In genomic region chr11:113132001-113132400, GRCh38 we compare ENCODE assay signal across 24 cellular contexts.
"Had no signal": no experiment of that assay in that cellular context is flagged by ENCODE, and none has a peak within 500 bp of the region (broad histone marks: within the 10 kb centered on the region; RNA-seq: fewer than 3 reads in every experiment).

No MANE protein-coding gene starts in this region.

- H3K36me3 ChIP-seq: breast epithelium, esophagus squamous epithelium, right lobe of liver, tibial nerve had no signal

- H3K4me3 Mint-ChIP-seq: activated B cell treated with CpG ODN at 0.5 μM for 24 hours; activated CD8-positive, alpha-beta T cell treated with anti-CD3 and anti-CD28 coated beads for 36 hours; activated naive CD4-positive, alpha-beta T cell treated with anti-CD3 and anti-CD28 coated beads, Interleukin-2, amount 50 U/mL, for 24 hours; activated naive CD8-positive, alpha-beta T cell treated with anti-CD3 and anti-CD28 coated beads, Interleukin-2, amount 50 U/mL, for 24 hours; central memory CD8-positive, alpha-beta T cell; dendritic cell treated with granulocyte-macrophage colony-stimulating factor and Interleukin-4, amounts not matched to agents 40 ng/mL and 50 ng/mL, for 4 days; naive B cell; stimulated activated naive CD8-positive, alpha-beta T cell treated with anti-CD3 and anti-CD28 coated beads, Interleukin-15, amount 100 ng/mL, for 72 hours had no signal

- H3K27ac Mint-ChIP-seq: activated B cell treated with CpG ODN at 0.5 μM for 24 hours; activated CD8-positive, alpha-beta T cell treated with anti-CD3 and anti-CD28 coated beads for 36 hours; activated naive CD4-positive, alpha-beta T cell treated with anti-CD3 and anti-CD28 coated beads, Interleukin-2, amount 50 U/mL, for 24 hours; activated naive CD8-positive, alpha-beta T cell treated with anti-CD3 and anti-CD28 coated beads, Interleukin-2, amount 50 U/mL, for 24 hours; activated T-helper 2 cell treated with anti-CD3 and anti-CD28 coated beads, Interferon-gamma antibody, Interleukin-2, Interleukin-4, amounts not matched to agents 10 μg/mL and 5 μg/mL and 100 μg/mL, durations not matched to agents 14 hours and 24 hours and 36 hours; dendritic cell treated with granulocyte-macrophage colony-stimulating factor and Interleukin-4, amounts not matched to agents 40 ng/mL and 50 ng/mL, for 4 days; naive B cell; stimulated activated naive CD8-positive, alpha-beta T cell treated with anti-CD3 and anti-CD28 coated beads, Interleukin-15, amount 100 ng/mL, for 72 hours had no signal

- H3K9me3 ChIP-seq: breast epithelium, esophagus squamous epithelium, mucosa of descending colon, right lobe of liver had no signal

- H3K4me3 ChIP-seq: breast epithelium, esophagus squamous epithelium, lung, mucosa of descending colon, right lobe of liver, skin epidermis, tibial nerve had no signal

- ATAC-seq: activated CD8-positive, alpha-beta T cell treated with anti-CD3 and anti-CD28 coated beads for 36 hours; activated naive CD8-positive, alpha-beta T cell treated with anti-CD3 and anti-CD28 coated beads, Interleukin-2, amount 50 U/mL, for 24 hours; mucosa of descending colon; right lobe of liver; stimulated activated naive CD8-positive, alpha-beta T cell treated with anti-CD3 and anti-CD28 coated beads, Interleukin-15, amount 100 ng/mL, for 72 hours had no signal

- H3K4me1 ChIP-seq: breast epithelium, esophagus squamous epithelium, right lobe of liver had no signal

- H3K27me3 ChIP-seq: breast epithelium, esophagus squamous epithelium, right lobe of liver, tibial nerve had no signal

- H3K4me1 Mint-ChIP-seq: activated B cell treated with CpG ODN at 0.5 μM for 24 hours; activated naive CD4-positive, alpha-beta T cell treated with anti-CD3 and anti-CD28 coated beads, Interleukin-2, amount 50 U/mL, for 24 hours; activated naive CD8-positive, alpha-beta T cell treated with anti-CD3 and anti-CD28 coated beads, Interleukin-2, amount 50 U/mL, for 24 hours; central memory CD8-positive, alpha-beta T cell; naive B cell; stimulated activated naive CD8-positive, alpha-beta T cell treated with anti-CD3 and anti-CD28 coated beads, Interleukin-15, amount 100 ng/mL, for 72 hours had no signal

- H3K36me3 Mint-ChIP-seq: activated naive CD4-positive, alpha-beta T cell treated with anti-CD3 and anti-CD28 coated beads, Interleukin-2, amount 50 U/mL, for 24 hours; naive B cell had no signal

- H3K27ac ChIP-seq: breast epithelium, esophagus squamous epithelium, right lobe of liver, skin epidermis, tibial nerve had no signal

- DNase-seq: activated B cell treated with CpG ODN at 0.5 μM for 24 hours; activated CD4-positive, alpha-beta T cell treated with anti-CD3 and anti-CD28 coated beads, Interleukin-2, amount 50 U/mL, for 1 hour; activated CD8-positive, alpha-beta T cell treated with anti-CD3 and anti-CD28 coated beads for 36 hours; activated naive CD8-positive, alpha-beta T cell treated with anti-CD3 and anti-CD28 coated beads, Interleukin-2, amount 50 U/mL, for 24 hours; activated T-cell treated with anti-CD3 and anti-CD28 coated beads, Interleukin-2, amount 50 U/mL, for 48 hours; effector CD4-positive, alpha-beta T cell; esophagus squamous epithelium; foreskin melanocyte; hypothalamus; mucosa of descending colon; naive B cell; occipital lobe; right lobe of liver; stimulated activated CD4-positive, alpha-beta T cell treated with anti-CD3 and anti-CD28 coated beads, Interleukin-12 subunit alpha, Interleukin-12 subunit beta, amount 100 ng/mL, for 4 hours; stimulated activated CD4-positive, alpha-beta T cell treated with anti-CD3 and anti-CD28 coated beads, Interleukin-4, amount 100 ng/mL, for 1 hour; stimulated activated naive CD8-positive, alpha-beta T cell treated with anti-CD3 and anti-CD28 coated beads, Interleukin-15, amount 100 ng/mL, for 72 hours had no signal

- H3K9me3 Mint-ChIP-seq: activated CD8-positive, alpha-beta T cell treated with anti-CD3 and anti-CD28 coated beads for 36 hours; activated naive CD4-positive, alpha-beta T cell treated with anti-CD3 and anti-CD28 coated beads, Interleukin-2, amount 50 U/mL, for 24 hours; activated naive CD8-positive, alpha-beta T cell treated with anti-CD3 and anti-CD28 coated beads, Interleukin-2, amount 50 U/mL, for 24 hours; activated T-helper 2 cell treated with anti-CD3 and anti-CD28 coated beads, Interferon-gamma antibody, Interleukin-2, Interleukin-4, amounts not matched to agents 10 μg/mL and 5 μg/mL and 100 μg/mL, durations not matched to agents 14 hours and 24 hours and 36 hours; central memory CD8-positive, alpha-beta T cell; stimulated activated naive CD8-positive, alpha-beta T cell treated with anti-CD3 and anti-CD28 coated beads, Interleukin-15, amount 100 ng/mL, for 72 hours had no signal
